In the genomic region with DNA sequence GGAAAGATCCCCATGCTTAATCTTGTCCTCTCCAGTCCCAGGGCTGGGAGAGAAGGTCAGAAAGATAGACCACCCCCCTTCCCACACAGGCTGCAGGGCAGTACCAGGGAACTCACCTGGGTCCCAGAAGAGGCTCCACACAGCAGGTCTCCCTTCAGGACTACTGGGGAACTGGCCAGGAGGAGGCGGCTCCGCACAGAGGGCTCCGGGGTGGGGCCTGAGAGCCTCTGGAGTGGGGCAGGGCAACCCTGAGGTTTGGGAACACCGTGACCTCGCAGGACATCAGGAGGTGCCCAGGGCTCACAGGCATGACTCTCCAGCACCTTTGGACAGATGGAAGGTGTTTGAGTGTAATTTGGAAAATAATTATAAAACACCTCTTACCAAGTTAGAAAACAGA, we compare ENCODE assay signal across 20 cellular contexts. TPM values are rescaled to one million over a fixed set of nuclear protein-coding genes. Genes with fewer than 3 reads are reported as not detected.
A peak's percentile ranks its signal among the peaks of the same experiment; 100 is the strongest.
DNase-seq lines count a peak whose midpoint lies in the region; ATAC-seq, FAIRE-seq and TF ChIP-seq lines count a peak whose summit lies in the region.
"Had no signal": no experiment of that assay in that cellular context is flagged by ENCODE, and none has a peak within 500 bp of the region (broad histone marks: within the 10 kb centered on the region; RNA-seq: fewer than 3 reads in every experiment).

No MANE protein-coding gene starts in this region.

- peak; percentile 47 for DNase-seq in GM23338 (ENCODE audit: low spot score)
- no peak for DNase-seq in K562 (ENCODE audit: extremely low read depth in 1 of 4, low spot score in 3 of 4)
- peak; percentile 87 for DNase-seq in lung (ENCODE audit: low spot score)
- DNase-seq in upper lobe of left lung: peak; percentile 83 to 93
- DNase-seq in dedifferentiated amniotic fluid mesenchymal stem cell (ENCODE audit: extremely low spot score): no peak
- DNase-seq in adrenal gland: no peak
- no peak for DNase-seq in cortex of kidney (lab: John Stamatoyannopoulos, UW)
- no peak for DNase-seq in KBM-7
- DNase-seq: AML-193; Caco-2; CD8-positive, alpha-beta memory T cell; DND-41; GDM1; GM23248; H7 had no signal

- POLR2A ChIA-PET in K562 (lab: Yijun Ruan, JAX): no interaction called here

- no TSS peak for BruUV-seq in K562 (replicated peaks; lab: Mats Ljungman, UMichigan)

- H3K9me2 ChIP-seq in GM23338 (ENCODE audit: insufficient read depth): no peaks in the 10 kb centered on the region

- no peaks in the 10 kb centered on the region for H3K4me1 Mint-ChIP-seq in GM23338
- H3K4me1 Mint-ChIP-seq: CD8-positive, alpha-beta memory T cell; IgD-negative memory B cell had no signal

- H3K27ac ChIP-seq in GM23338 (ENCODE audit: low read depth) (no peak overlapping the region), K562 (ENCODE audit: extremely low read depth, low read depth, low read length) (no peak overlapping the region), lung (ENCODE audit: low read depth in 1 of 2, low read length in 1 of 2) (no peak overlapping the region), upper lobe of left lung (peak overlapping the region; percentile 6 to 85 (median 65)), adrenal gland (no peak overlapping the region)
- H3K27ac ChIP-seq: A549, BLaER1, GM23248 had no signal

- no peaks in the 10 kb centered on the region for H3K4me1 ChIP-seq in GM23338 (ENCODE audit: insufficient read depth)
- H3K4me1 ChIP-seq in K562 (replicated peaks in 1 of 2; ENCODE audit: control insufficient read depth in 2 of 2, insufficient read depth in 2 of 2, low read length in 2 of 2): peaks cover 7 to 11% of the 10 kb centered on the region in 2 experiments; a peak in 4 of 5 replicates
- no peaks in the 10 kb centered on the region for H3K4me1 ChIP-seq in lung (ENCODE audit: control insufficient read depth in 2 of 2, insufficient read depth in 2 of 2, low read length in 2 of 2)
- peaks cover 4 to 23% (median 10%) of the 10 kb centered on the region in 4 donors for H3K4me1 ChIP-seq in upper lobe of left lung
- no peaks in the 10 kb centered on the region for H3K4me1 ChIP-seq in adrenal gland (replicated peaks in 1 of 2)
- H3K4me1 ChIP-seq: Caco-2 had no signal

- ATAC-seq in GM23338 (peak; percentile 91), K562 (peak; percentile 48), lung (ENCODE audit: insufficient read depth, low FRiP score) (peak; percentile 56), upper lobe of left lung (ENCODE audit: low FRiP score in 2 of 2) (peak; percentile 57 to 84)

- TF ChIP-seq CTCF in GM23338 (conservative IDR thresholded peaks at IDR 0.05; ENCODE audit: low read depth in 2 of 2) (no peak), K562 (IDR thresholded peaks at IDR 0.05 in 2 of 3, conservative IDR thresholded peaks at IDR 0.05 in 1 of 3; ENCODE audit: insufficient read depth in 2 of 3, low read depth in 1 of 3, low read length in 3 of 3) (no peak), lung (IDR thresholded peaks at IDR 0.05; ENCODE audit: control extremely low read depth, extremely low read depth) (no peak), upper lobe of left lung (IDR thresholded peaks at IDR 0.05) (peak in 2 of 6 experiments; percentile 15 to 37), adrenal gland (IDR thresholded peaks at IDR 0.05) (no peak)

- H3K4me2 ChIP-seq in GM23338 (no peak overlapping the region), K562 (ENCODE audit: insufficient read depth, low read length) (no peak overlapping the region)
- H3K4me2 ChIP-seq: A549, BLaER1 had no signal

- H3K79me2 ChIP-seq in GM23338 (replicated peaks; ENCODE audit: insufficient read depth): no peaks in the 10 kb centered on the region
- no peaks in the 10 kb centered on the region for H3K79me2 ChIP-seq in K562 (ENCODE audit: control insufficient read depth, insufficient read depth, low read length)

- H3K27me3 ChIP-seq in GM23338 (ENCODE audit: insufficient read depth) (no peaks in the 10 kb centered on the region), K562 (ENCODE audit: control insufficient read depth in 2 of 2, insufficient read depth in 2 of 2, low read length in 2 of 2) (no peaks in the 10 kb centered on the region), lung (ENCODE audit: control insufficient read depth, insufficient read depth) (no peaks in the 10 kb centered on the region), upper lobe of left lung (no peaks in the 10 kb centered on the region), adrenal gland (no peaks in the 10 kb centered on the region)
- H3K27me3 ChIP-seq: BLaER1 had no signal

- no peak for FAIRE-seq in K562 (lab: Jason Lieb, UNC)
- FAIRE-seq: A549, GM12892, GM19239 had no signal

- H3K9me3 Mint-ChIP-seq in GM23338: no peaks in the 10 kb centered on the region; the same call in 2 of the 3 replicates
- H3K9me3 Mint-ChIP-seq: CD8-positive, alpha-beta memory T cell; IgD-negative memory B cell had no signal

- H3K9me3 ChIP-seq in K562 (replicated peaks; ENCODE audit: control insufficient read depth, insufficient read depth, low read depth, low read length) (no peaks in the 10 kb centered on the region), lung (ENCODE audit: control insufficient read depth in 2 of 2, insufficient read depth in 1 of 2, low read length in 1 of 2) (no peaks in the 10 kb centered on the region), upper lobe of left lung (no peaks in the 10 kb centered on the region), adrenal gland (replicated peaks in 1 of 3) (no peaks in the 10 kb centered on the region)
- H3K9me3 ChIP-seq: A549, BLaER1, Caco-2 had no signal

- no peak overlapping the region for H3K9ac ChIP-seq in K562 (ENCODE audit: insufficient read depth in 1 of 2, low read depth in 2 of 2, low read length in 2 of 2)
- H3K9ac ChIP-seq: BLaER1, GM23248 had no signal

- intact Hi-C loops in K562 (cut with micrococcal nuclease) (no loop called here), adrenal gland (cut with DNase I) (no loop called here)

- H3K27me3 Mint-ChIP-seq in GM23338 (ENCODE audit: insufficient read depth, low read depth, poor library complexity): peaks cover 10% of the 10 kb centered on the region

- H3K27ac Mint-ChIP-seq in GM23338: no peak overlapping the region
- H3K27ac Mint-ChIP-seq: CD8-positive, alpha-beta memory T cell had no signal

- H3K4me3 ChIP-seq in GM23338: no peak overlapping the region
- no peak overlapping the region for H3K4me3 ChIP-seq in K562
- H3K4me3 ChIP-seq in lung: no peak overlapping the region
- H3K4me3 ChIP-seq in upper lobe of left lung: peak overlapping the region in 3 of 4 donors; percentile 29 to 53 (median 49)
- no peak overlapping the region for H3K4me3 ChIP-seq in adrenal gland
- H3K4me3 ChIP-seq: A549, BLaER1, GM23248 had no signal

- H4K20me1 ChIP-seq in GM23338 (replicated peaks; ENCODE audit: insufficient read depth) (no peaks in the 10 kb centered on the region), K562 (replicated peaks; ENCODE audit: control insufficient read depth, insufficient read depth, low read length) (no peaks in the 10 kb centered on the region)
- H4K20me1 ChIP-seq: BLaER1 had no signal

- TF ChIP-seq POLR2A in K562 (conservative IDR thresholded peaks at IDR 0.05) (no peak), upper lobe of left lung (IDR thresholded peaks at IDR 0.05) (peak in 3 of 4 donors; percentile 32 to 89 (median 35)), adrenal gland (IDR thresholded peaks at IDR 0.05) (no peak)

- in situ Hi-C loops in K562 (cut with MboI): no loop called here
- in situ Hi-C loops in KBM-7 (cut with MboI; ENCODE audit: low pct_unique_long_range_greater_than_20kb, low sequenced_read_pairs): no loop called here

- no peak for TF ChIP-seq RAD21 in K562 (CRISPR knock-in tag; conservative IDR thresholded peaks at IDR 0.05 in 1 of 2, IDR thresholded peaks at IDR 0.05 in 1 of 2)

- no peak for TF ChIP-seq EP300 in K562 (IDR thresholded peaks at IDR 0.05; ENCODE audit: low read length)
- peak in 3 of 4 donors; percentile 33 to 59 (median 36) for TF ChIP-seq EP300 in upper lobe of left lung (IDR thresholded peaks at IDR 0.05)

- H3K36me3 ChIP-seq in GM23338 (ENCODE audit: insufficient read depth) (no peaks in the 10 kb centered on the region), K562 (ENCODE audit: control insufficient read depth, insufficient read depth, low read length) (peaks cover 33% of the 10 kb centered on the region; the same call in 2 of the 3 replicates), lung (ENCODE audit: control insufficient read depth in 2 of 2, insufficient read depth in 2 of 2, low read length in 2 of 2) (peaks cover 12 to 13% of the 10 kb centered on the region in 2 donors), upper lobe of left lung (peaks cover 14 to 35% (median 23%) of the 10 kb centered on the region in 4 donors), adrenal gland (replicated peaks in 1 of 2) (peaks cover 0 to 14% of the 10 kb centered on the region in 2 donors)

- CTCF ChIA-PET in K562 (lab: Yijun Ruan, JAX; ENCODE audit: low intra/inter-chr PET ratio): interaction anchor here (0.6 kb wide), 1 partner anchor 10 kb away, joined by 3 read pairs; no protein-coding TSS in a partner anchor

- no peaks in the 10 kb centered on the region for H3K9me1 ChIP-seq in K562 (ENCODE audit: control insufficient read depth, insufficient read depth, low read length)

- no peak overlapping the region for H2AFZ ChIP-seq in GM23338
- H2AFZ ChIP-seq in K562 (ENCODE audit: low read depth, low read length): no peak overlapping the region
- H2AFZ ChIP-seq: GM23248 had no signal

- H3K4me3 Mint-ChIP-seq in GM23338: no peak overlapping the region
- H3K4me3 Mint-ChIP-seq: CD8-positive, alpha-beta memory T cell; IgD-negative memory B cell had no signal

- WGBS in K562 (ENCODE audit: insufficient coverage, low coverage, missing lambda C conversion rate): 67% methylated on average over 1 of the region's 5 CpGs
- WGBS in lung, 2 donors: 63 to 92% methylated on average over 5 of the region's 5 CpGs
- WGBS in upper lobe of left lung, 2 donors: 51 to 86% methylated on average over 4 to 5 of the region's 5 CpGs
- 86 to 95% (median 92%) methylated on average over 5 of the region's 5 CpGs for WGBS in adrenal gland, 4 donors

- H3F3A ChIP-seq in GM23338 (replicated peaks; ENCODE audit: low read depth): no peaks in the 10 kb centered on the region

- no peaks in the 10 kb centered on the region for H3K36me3 Mint-ChIP-seq in GM23338 (ENCODE audit: low read depth)
- H3K36me3 Mint-ChIP-seq: IgD-negative memory B cell had no signal

RNA-seq across cellular contexts. Expression of a gene that starts 11.0 kb away (rescaled TPM):
- 3.2 and 4.1 TPM in 2 replicates for total RNA-seq in GM23338 (2014; rRNA removed; shearing (Covaris generic))
- 1.8 and 3.0 TPM in 2 replicates for polyA plus RNA-seq in GM23338 (2016; fragmentation: Nextera tagmentation; extraction: Ambion mirVana)
- total RNA-seq in K562 (2011; cell fraction: chromatin; rRNA removed; ENCODE audit: low replicate concordance): 40.2 and 114 TPM in 2 replicates
- total RNA-seq in K562 (2011; cell fraction: nucleolus; rRNA removed): 54.3 and 65.4 TPM in 2 replicates
- 51.5 and 63.2 TPM in 2 replicates for total RNA-seq in K562 (2011; cell fraction: nucleoplasm; rRNA removed)
- total RNA-seq in K562 (2014; rRNA removed): 6.9 and 11.0 TPM in 2 replicates
- total RNA-seq in K562 (2014; rRNA removed; fragmentation: Illumina TruSeq; extraction: Trizol): 4.9 and 6.8 TPM in 2 replicates
- total RNA-seq in K562 (2015; rRNA removed; fragmentation: Illumina TruSeq; extraction: Trizol): 5.6 and 6.1 TPM in 2 replicates
- total RNA-seq in K562 (2021): 22.3 and 23.7 TPM in 2 replicates
- 9.2 and 15.1 TPM in 2 replicates for polyA plus RNA-seq in K562 (2011; rRNA removed)
- 8.2 and 11.8 TPM in 2 replicates for polyA plus RNA-seq in K562 (2011; cell fraction: cytosol; rRNA removed)
- polyA plus RNA-seq in K562 (2011; cell fraction: nucleus; rRNA removed): 36.8 and 72.7 TPM in 2 replicates
- 12.0 and 19.4 TPM in 2 replicates for polyA plus RNA-seq in K562 (2012)
- 15.4 and 18.8 TPM in 2 replicates for polyA plus RNA-seq in K562 (2014; fragmentation: Illumina TruSeq; extraction: Trizol)
- polyA plus RNA-seq in K562 (2014; fragmentation: Nextera tagmentation; extraction: Ambion mirVana): under 1 TPM; 0.66 to 0.81 TPM
- polyA plus RNA-seq in K562 (2014; rRNA removed): 11.7 and 13.9 TPM in 2 replicates
- 7.5 and 9.7 TPM in 2 replicates for polyA minus RNA-seq in K562 (2011; rRNA and poly(A)+ RNA removed)
- 12.4 and 14.4 TPM in 2 replicates for polyA minus RNA-seq in K562 (2011; cell fraction: cytosol; rRNA and poly(A)+ RNA removed)
- polyA minus RNA-seq in K562 (2011; cell fraction: nucleus; rRNA and poly(A)+ RNA removed): 10.1 and 11.4 TPM in 2 replicates
- 100 to 1,000 TPM; 486 to 607 TPM for total RNA-seq in lung
- polyA plus RNA-seq in lung: 100 to 1,000 TPM; 197 to 337 TPM
- 100 to 1,000 TPM; 337 to 619 (median 455) TPM for total RNA-seq in upper lobe of left lung
- 10 to 100 TPM; 17.9 to 30.8 (median 24.9) TPM for total RNA-seq in adrenal gland
- polyA plus RNA-seq in adrenal gland: 10 to 100 TPM; 12.4 to 21.3 (median 12.8) TPM

Comparison
In these comparisons a context has a peak if more than half of its experiments do, and no peak if none do; other contexts are left out.
1. DNase-seq: peak in GM23338 (single experiment), lung (single experiment) and upper lobe of left lung (2 of 2); none in K562 (0 of 4), dedifferentiated amniotic fluid mesenchymal stem cell (single experiment), adrenal gland (0 of 7), cortex of kidney (single experiment) and KBM-7 (single experiment).
2. H3K27ac ChIP-seq: peak in upper lobe of left lung (4 of 4); none in GM23338 (single experiment), K562 (single experiment), lung (0 of 2) and adrenal gland (0 of 5).
3. H3K4me3 ChIP-seq: peak in upper lobe of left lung (3 of 4); none in GM23338 (single experiment), K562 (single experiment), lung (single experiment) and adrenal gland (0 of 4).
4. POLR2A ChIP-seq: peak in upper lobe of left lung (3 of 4); none in K562 (single experiment) and adrenal gland (0 of 2).
5. Peak in every context shown above with its lines, with median percentiles within 50 percentile points of each other: ATAC-seq.